In the genomic region with DNA sequence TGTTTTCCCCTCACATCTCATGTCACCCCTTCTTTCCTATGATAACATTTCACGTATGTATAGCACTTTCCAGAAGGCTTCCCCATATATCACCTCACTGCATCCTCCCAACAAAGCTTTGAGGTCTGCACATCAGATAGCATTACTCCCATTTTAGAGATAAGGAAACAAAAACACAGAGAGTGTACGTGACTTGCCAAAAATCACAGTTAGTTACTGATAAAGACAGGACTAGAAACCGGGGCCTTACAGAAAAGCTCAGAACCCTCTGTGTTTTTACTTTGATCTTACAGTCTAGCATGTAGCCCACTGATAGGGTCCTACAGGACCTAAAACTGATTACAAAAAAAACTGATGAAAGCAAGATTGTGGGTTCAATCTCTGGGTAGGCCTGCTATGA, we compare ENCODE assay signal across 25 cellular contexts.
"Had no signal": no experiment of that assay in that cellular context is flagged by ENCODE, and none has a peak within 500 bp of the region (broad histone marks: within the 10 kb centered on the region; RNA-seq: fewer than 3 reads in every experiment).

No MANE protein-coding gene starts in this region.

- FAIRE-seq: frontal cortex, keratinocyte had no signal

- H3K4me1 ChIP-seq: prostate gland, sigmoid colon, upper lobe of right lung, uterus had no signal

- H3K27me3 ChIP-seq: esophagus squamous epithelium, sigmoid colon, spleen, suprapubic skin, transverse colon, upper lobe of right lung, uterus had no signal

- DNase-seq: dermis blood vessel endothelial cell; effector memory CD4-positive, alpha-beta T cell; erythroblast; esophagus squamous epithelium; hypothalamus; left ventricle myocardium superior; lower lobe of right lung; naive thymus-derived CD8-positive, alpha-beta T cell; nephron progenitor cell; nucleus accumbens; right cardiac atrium; sigmoid colon; spleen; stimulated activated CD4-positive, alpha-beta T cell treated with anti-CD3 and anti-CD28 coated beads, Interleukin-4, amount 100 ng/mL, for 4 hours; stimulated activated naive B cell treated with anti-CD40 and anti-IgM and Interleukin-4, amounts not matched to agents 10 μg/mL and 1 μg/mL and 100 μg/mL, for 72 hours; transverse colon; upper lobe of right lung; uterus had no signal

- H3K4me3 Mint-ChIP-seq: memory B cell; naive thymus-derived CD8-positive, alpha-beta T cell; nephron progenitor cell; stimulated activated naive B cell treated with anti-CD40 and anti-IgM and Interleukin-4, amounts not matched to agents 10 μg/mL and 1 μg/mL and 100 μg/mL, for 72 hours; stimulated activated naive CD8-positive, alpha-beta T cell treated with anti-CD3 and anti-CD28 coated beads, Interleukin-15, Interleukin-2, amounts not matched to agents 100 ng/mL and 50 ng/mL, for 24 hours had no signal

- H3K4me3 ChIP-seq: coronary artery, esophagus squamous epithelium, lower lobe of right lung, prostate gland, sigmoid colon, spleen, suprapubic skin, transverse colon, upper lobe of right lung, uterus had no signal

- H3K9me3 Mint-ChIP-seq: stimulated activated naive CD8-positive, alpha-beta T cell treated with anti-CD3 and anti-CD28 coated beads, Interleukin-15, Interleukin-2, amounts not matched to agents 100 ng/mL and 50 ng/mL, for 24 hours had no signal

- H3K4me1 Mint-ChIP-seq: memory B cell; stimulated activated naive B cell treated with anti-CD40 and anti-IgM and Interleukin-4, amounts not matched to agents 10 μg/mL and 1 μg/mL and 100 μg/mL, for 72 hours had no signal

- H3K27me3 Mint-ChIP-seq: stimulated activated naive B cell treated with anti-CD40 and anti-IgM and Interleukin-4, amounts not matched to agents 10 μg/mL and 1 μg/mL and 100 μg/mL, for 72 hours; stimulated activated naive CD8-positive, alpha-beta T cell treated with anti-CD3 and anti-CD28 coated beads, Interleukin-15, Interleukin-2, amounts not matched to agents 100 ng/mL and 50 ng/mL, for 24 hours had no signal

- H3K36me3 ChIP-seq: esophagus squamous epithelium, lower lobe of right lung, prostate gland, sigmoid colon, spleen, suprapubic skin, transverse colon, upper lobe of right lung, uterus had no signal

- H3K27ac Mint-ChIP-seq: memory B cell; naive thymus-derived CD8-positive, alpha-beta T cell; stimulated activated naive B cell treated with anti-CD40 and anti-IgM and Interleukin-4, amounts not matched to agents 10 μg/mL and 1 μg/mL and 100 μg/mL, for 72 hours; stimulated activated naive CD8-positive, alpha-beta T cell treated with anti-CD3 and anti-CD28 coated beads, Interleukin-15, Interleukin-2, amounts not matched to agents 100 ng/mL and 50 ng/mL, for 24 hours had no signal

- H3K9me3 ChIP-seq: esophagus squamous epithelium, lower lobe of right lung, prostate gland, sigmoid colon, suprapubic skin, transverse colon, upper lobe of right lung, uterus had no signal

- H3K36me3 Mint-ChIP-seq: memory B cell; stimulated activated naive B cell treated with anti-CD40 and anti-IgM and Interleukin-4, amounts not matched to agents 10 μg/mL and 1 μg/mL and 100 μg/mL, for 72 hours had no signal

- H3K27ac ChIP-seq: coronary artery, esophagus squamous epithelium, lower lobe of right lung, prostate gland, sigmoid colon, spleen, suprapubic skin, transverse colon, upper lobe of right lung, uterus had no signal
